ENCODE assay signal across 1 cellular context in the genomic region with DNA sequence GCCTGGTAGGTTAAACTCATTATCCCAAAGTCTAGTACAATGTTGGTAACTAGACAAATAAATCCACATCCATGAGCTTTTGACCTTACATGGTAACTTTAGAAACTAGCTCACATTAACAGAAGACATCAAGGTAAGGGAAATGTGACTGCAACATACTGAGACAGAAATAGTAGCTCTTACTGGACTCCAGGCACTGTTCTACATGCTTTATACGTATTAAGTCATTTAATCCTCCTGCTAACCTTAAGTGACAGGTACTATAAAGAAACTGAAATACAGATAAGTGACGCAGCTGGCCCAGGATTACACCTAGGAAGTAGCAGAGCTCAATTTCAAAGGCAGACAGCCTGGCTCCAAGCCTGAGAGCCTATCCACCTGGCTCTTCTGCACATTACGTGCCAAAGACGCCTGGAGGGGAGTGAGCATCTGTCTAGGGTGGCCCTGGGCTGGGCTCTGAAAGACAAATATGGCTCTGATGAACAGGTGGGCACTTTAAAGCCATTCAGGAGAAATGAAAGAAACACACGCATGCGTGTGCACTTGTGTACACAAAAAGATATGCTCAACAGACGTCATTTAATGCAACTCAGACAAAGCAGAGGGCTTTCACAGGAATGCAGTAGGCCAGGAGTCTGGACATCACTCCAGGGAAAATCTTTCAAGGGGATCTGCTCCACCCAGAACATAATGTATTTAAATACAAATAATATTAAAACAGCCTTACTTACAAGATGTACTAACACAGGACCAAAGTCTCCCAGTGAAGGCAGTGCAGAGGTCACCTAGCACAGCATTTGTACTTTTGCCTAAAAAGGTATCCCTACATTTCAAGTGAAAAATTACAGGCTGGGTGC.
A peak's percentile ranks its signal among the peaks of the same experiment; 100 is the strongest.
TF ChIP-seq lines count a peak whose summit lies in the region.

No MANE protein-coding gene starts in this region.

TF ChIP-seq in HepG2, 621 proteins besides CTCF, POLR2A, EP300 and RAD21 (continued from another document and continues in another):
- TF ChIP-seq, protein P1, sequence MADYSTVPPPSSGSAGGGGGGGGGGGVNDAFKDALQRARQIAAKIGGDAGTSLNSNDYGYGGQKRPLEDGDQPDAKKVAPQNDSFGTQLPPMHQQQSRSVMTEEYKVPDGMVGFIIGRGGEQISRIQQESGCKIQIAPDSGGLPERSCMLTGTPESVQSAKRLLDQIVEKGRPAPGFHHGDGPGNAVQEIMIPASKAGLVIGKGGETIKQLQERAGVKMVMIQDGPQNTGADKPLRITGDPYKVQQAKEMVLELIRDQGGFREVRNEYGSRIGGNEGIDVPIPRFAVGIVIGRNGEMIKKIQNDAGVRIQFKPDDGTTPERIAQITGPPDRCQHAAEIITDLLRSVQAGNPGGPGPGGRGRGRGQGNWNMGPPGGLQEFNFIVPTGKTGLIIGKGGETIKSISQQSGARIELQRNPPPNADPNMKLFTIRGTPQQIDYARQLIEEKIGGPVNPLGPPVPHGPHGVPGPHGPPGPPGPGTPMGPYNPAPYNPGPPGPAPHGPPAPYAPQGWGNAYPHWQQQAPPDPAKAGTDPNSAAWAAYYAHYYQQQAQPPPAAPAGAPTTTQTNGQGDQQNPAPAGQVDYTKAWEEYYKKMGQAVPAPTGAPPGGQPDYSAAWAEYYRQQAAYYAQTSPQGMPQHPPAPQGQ (CRISPR knock-in tag; IDR thresholded peaks at IDR 0.05; ENCODE audit: borderline replicate concordance), result no peak
- TF ChIP-seq, protein P2, sequence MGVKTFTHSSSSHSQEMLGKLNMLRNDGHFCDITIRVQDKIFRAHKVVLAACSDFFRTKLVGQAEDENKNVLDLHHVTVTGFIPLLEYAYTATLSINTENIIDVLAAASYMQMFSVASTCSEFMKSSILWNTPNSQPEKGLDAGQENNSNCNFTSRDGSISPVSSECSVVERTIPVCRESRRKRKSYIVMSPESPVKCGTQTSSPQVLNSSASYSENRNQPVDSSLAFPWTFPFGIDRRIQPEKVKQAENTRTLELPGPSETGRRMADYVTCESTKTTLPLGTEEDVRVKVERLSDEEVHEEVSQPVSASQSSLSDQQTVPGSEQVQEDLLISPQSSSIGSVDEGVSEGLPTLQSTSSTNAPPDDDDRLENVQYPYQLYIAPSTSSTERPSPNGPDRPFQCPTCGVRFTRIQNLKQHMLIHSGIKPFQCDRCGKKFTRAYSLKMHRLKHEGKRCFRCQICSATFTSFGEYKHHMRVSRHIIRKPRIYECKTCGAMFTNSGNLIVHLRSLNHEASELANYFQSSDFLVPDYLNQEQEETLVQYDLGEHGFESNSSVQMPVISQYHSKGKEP (CRISPR knock-in tag; IDR thresholded peaks at IDR 0.05), result no peak
- TF ChIP-seq, protein P3, sequence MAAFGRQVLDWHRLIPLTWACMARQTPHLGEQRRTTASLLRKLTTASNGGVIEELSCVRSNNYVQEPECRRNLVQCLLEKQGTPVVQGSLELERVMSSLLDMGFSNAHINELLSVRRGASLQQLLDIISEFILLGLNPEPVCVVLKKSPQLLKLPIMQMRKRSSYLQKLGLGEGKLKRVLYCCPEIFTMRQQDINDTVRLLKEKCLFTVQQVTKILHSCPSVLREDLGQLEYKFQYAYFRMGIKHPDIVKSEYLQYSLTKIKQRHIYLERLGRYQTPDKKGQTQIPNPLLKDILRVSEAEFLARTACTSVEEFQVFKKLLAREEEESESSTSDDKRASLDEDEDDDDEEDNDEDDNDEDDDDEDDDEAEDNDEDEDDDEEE (CRISPR knock-in tag; IDR thresholded peaks at IDR 0.05), result no peak
- TF ChIP-seq ATAD3A (CRISPR knock-in tag; IDR thresholded peaks at IDR 0.05), result no peak
- no peak for TF ChIP-seq FOSL2 (CRISPR knock-in tag; IDR thresholded peaks at IDR 0.05)
- TF ChIP-seq KDM2A (CRISPR knock-in tag; IDR thresholded peaks at IDR 0.05; ENCODE audit: borderline replicate concordance, low read depth), result no peak
- TF ChIP-seq, protein P4, sequence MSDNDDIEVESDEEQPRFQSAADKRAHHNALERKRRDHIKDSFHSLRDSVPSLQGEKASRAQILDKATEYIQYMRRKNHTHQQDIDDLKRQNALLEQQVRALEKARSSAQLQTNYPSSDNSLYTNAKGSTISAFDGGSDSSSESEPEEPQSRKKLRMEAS (IDR thresholded peaks at IDR 0.05), result no peak
- TF ChIP-seq CBX5 (CRISPR knock-in tag; IDR thresholded peaks at IDR 0.05; ENCODE audit: borderline replicate concordance), result no peak
- 0 out of 2 replicates have a peak, but pooled peaks have one; percentile 68 for TF ChIP-seq ZNF552 (CRISPR knock-in tag; IDR thresholded peaks at IDR 0.05; ENCODE audit: borderline replicate concordance)
- no peak for TF ChIP-seq GABPA (IDR thresholded peaks at IDR 0.05; ENCODE audit: low read depth, low read length)
- TF ChIP-seq GABPA (CRISPR knock-in tag; IDR thresholded peaks at IDR 0.05; ENCODE audit: low read depth), result no peak
- no peak for TF ChIP-seq NFYB (CRISPR knock-in tag; IDR thresholded peaks at IDR 0.05)
- 0 out of 2 replicates have a peak, but pooled peaks have one; percentile 32 for TF ChIP-seq ZNF598 (CRISPR knock-in tag; IDR thresholded peaks at IDR 0.05; ENCODE audit: borderline replicate concordance)
- no peak for TF ChIP-seq AGO2 (optimal IDR thresholded peaks at IDR 0.05; ENCODE audit: low read depth, low read length)
- TF ChIP-seq PHF21A (CRISPR knock-in tag; IDR thresholded peaks at IDR 0.05), result no peak
- no peak for TF ChIP-seq SP4 (CRISPR knock-in tag; IDR thresholded peaks at IDR 0.05)
- no peak for TF ChIP-seq CAMTA2 (CRISPR knock-in tag; IDR thresholded peaks at IDR 0.05; ENCODE audit: borderline replicate concordance)
- no peak for TF ChIP-seq MTF2 (CRISPR knock-in tag; IDR thresholded peaks at IDR 0.05; ENCODE audit: borderline replicate concordance)
- TF ChIP-seq, protein P5, sequence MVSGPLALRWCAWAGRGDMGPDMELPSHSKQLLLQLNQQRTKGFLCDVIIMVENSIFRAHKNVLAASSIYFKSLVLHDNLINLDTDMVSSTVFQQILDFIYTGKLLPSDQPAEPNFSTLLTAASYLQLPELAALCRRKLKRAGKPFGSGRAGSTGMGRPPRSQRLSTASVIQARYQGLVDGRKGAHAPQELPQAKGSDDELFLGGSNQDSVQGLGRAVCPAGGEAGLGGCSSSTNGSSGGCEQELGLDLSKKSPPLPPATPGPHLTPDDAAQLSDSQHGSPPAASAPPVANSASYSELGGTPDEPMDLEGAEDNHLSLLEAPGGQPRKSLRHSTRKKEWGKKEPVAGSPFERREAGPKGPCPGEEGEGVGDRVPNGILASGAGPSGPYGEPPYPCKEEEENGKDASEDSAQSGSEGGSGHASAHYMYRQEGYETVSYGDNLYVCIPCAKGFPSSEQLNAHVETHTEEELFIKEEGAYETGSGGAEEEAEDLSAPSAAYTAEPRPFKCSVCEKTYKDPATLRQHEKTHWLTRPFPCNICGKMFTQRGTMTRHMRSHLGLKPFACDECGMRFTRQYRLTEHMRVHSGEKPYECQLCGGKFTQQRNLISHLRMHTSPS (CRISPR knock-in tag; IDR thresholded peaks at IDR 0.05; ENCODE audit: low read depth), result no peak
- TF ChIP-seq KDM5A (IDR thresholded peaks at IDR 0.05; ENCODE audit: borderline replicate concordance, low read length), result peak; percentile 17; the same call in 1 of the 2 replicates
- TF ChIP-seq, protein P6, sequence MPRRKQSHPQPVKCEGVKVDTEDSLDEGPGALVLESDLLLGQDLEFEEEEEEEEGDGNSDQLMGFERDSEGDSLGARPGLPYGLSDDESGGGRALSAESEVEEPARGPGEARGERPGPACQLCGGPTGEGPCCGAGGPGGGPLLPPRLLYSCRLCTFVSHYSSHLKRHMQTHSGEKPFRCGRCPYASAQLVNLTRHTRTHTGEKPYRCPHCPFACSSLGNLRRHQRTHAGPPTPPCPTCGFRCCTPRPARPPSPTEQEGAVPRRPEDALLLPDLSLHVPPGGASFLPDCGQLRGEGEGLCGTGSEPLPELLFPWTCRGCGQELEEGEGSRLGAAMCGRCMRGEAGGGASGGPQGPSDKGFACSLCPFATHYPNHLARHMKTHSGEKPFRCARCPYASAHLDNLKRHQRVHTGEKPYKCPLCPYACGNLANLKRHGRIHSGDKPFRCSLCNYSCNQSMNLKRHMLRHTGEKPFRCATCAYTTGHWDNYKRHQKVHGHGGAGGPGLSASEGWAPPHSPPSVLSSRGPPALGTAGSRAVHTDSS (CRISPR knock-in tag; conservative IDR thresholded peaks at IDR 0.05), result no peak
- no peak for TF ChIP-seq ASH2L (IDR thresholded peaks at IDR 0.05; ENCODE audit: insufficient read length, low read depth, low read length)
- peak; percentile 56; the same call in 1 of the 2 replicates for TF ChIP-seq ZMAT3 (CRISPR knock-in tag; conservative IDR thresholded peaks at IDR 0.05)
- no peak for TF ChIP-seq ZNF10 (CRISPR knock-in tag; IDR thresholded peaks at IDR 0.05; ENCODE audit: borderline replicate concordance, low read depth)
- TF ChIP-seq ZNF235 (CRISPR knock-in tag; IDR thresholded peaks at IDR 0.05; ENCODE audit: borderline replicate concordance), result no peak
- TF ChIP-seq, protein P7, sequence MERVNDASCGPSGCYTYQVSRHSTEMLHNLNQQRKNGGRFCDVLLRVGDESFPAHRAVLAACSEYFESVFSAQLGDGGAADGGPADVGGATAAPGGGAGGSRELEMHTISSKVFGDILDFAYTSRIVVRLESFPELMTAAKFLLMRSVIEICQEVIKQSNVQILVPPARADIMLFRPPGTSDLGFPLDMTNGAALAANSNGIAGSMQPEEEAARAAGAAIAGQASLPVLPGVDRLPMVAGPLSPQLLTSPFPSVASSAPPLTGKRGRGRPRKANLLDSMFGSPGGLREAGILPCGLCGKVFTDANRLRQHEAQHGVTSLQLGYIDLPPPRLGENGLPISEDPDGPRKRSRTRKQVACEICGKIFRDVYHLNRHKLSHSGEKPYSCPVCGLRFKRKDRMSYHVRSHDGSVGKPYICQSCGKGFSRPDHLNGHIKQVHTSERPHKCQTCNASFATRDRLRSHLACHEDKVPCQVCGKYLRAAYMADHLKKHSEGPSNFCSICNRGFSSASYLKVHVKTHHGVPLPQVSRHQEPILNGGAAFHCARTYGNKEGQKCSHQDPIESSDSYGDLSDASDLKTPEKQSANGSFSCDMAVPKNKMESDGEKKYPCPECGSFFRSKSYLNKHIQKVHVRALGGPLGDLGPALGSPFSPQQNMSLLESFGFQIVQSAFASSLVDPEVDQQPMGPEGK (CRISPR knock-in tag; IDR thresholded peaks at IDR 0.05), result no peak
- no peak for TF ChIP-seq ZNF569 (CRISPR knock-in tag; IDR thresholded peaks at IDR 0.05; ENCODE audit: borderline replicate concordance)
- TF ChIP-seq TSC22D2 (CRISPR knock-in tag; IDR thresholded peaks at IDR 0.05; ENCODE audit: borderline replicate concordance), result no peak
- TF ChIP-seq HDAC2 (CRISPR knock-in tag; IDR thresholded peaks at IDR 0.05), result 0 out of 2 replicates have a peak, but pooled peaks have one; percentile 6
- no peak for TF ChIP-seq NCOA5 (CRISPR knock-in tag; IDR thresholded peaks at IDR 0.05)
- TF ChIP-seq, protein P8, sequence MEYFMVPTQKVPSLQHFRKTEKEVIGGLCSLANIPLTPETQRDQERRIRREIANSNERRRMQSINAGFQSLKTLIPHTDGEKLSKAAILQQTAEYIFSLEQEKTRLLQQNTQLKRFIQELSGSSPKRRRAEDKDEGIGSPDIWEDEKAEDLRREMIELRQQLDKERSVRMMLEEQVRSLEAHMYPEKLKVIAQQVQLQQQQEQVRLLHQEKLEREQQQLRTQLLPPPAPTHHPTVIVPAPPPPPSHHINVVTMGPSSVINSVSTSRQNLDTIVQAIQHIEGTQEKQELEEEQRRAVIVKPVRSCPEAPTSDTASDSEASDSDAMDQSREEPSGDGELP (IDR thresholded peaks at IDR 0.05; ENCODE audit: borderline replicate concordance, low read depth), result 0 out of 2 replicates have a peak, but pooled peaks have one; percentile 24
- TF ChIP-seq REXO4 (CRISPR knock-in tag; IDR thresholded peaks at IDR 0.05; ENCODE audit: borderline replicate concordance), result no peak
- no peak for TF ChIP-seq FOXA1 (IDR thresholded peaks at IDR 0.05)
- TF ChIP-seq FOXA1 (CRISPR knock-in tag; IDR thresholded peaks at IDR 0.05), result peak; percentile 80
- no peak for TF ChIP-seq ZBTB8A (CRISPR knock-in tag; IDR thresholded peaks at IDR 0.05; ENCODE audit: borderline replicate concordance, low read depth)
- 0 out of 2 replicates have a peak, but pooled peaks have one; percentile 26 for TF ChIP-seq CBFB (CRISPR knock-in tag; IDR thresholded peaks at IDR 0.05)
- no peak for TF ChIP-seq ZNF557 (CRISPR knock-in tag; IDR thresholded peaks at IDR 0.05)
- no peak for TF ChIP-seq ARID2 (CRISPR knock-in tag; IDR thresholded peaks at IDR 0.05; ENCODE audit: borderline replicate concordance)
- no peak for TF ChIP-seq MAFG (CRISPR knock-in tag; IDR thresholded peaks at IDR 0.05)
- TF ChIP-seq RFX1 (IDR thresholded peaks at IDR 0.05), result no peak
- no peak for TF ChIP-seq SIN3B (IDR thresholded peaks at IDR 0.05; ENCODE audit: low read length)
- TF ChIP-seq, protein P9, sequence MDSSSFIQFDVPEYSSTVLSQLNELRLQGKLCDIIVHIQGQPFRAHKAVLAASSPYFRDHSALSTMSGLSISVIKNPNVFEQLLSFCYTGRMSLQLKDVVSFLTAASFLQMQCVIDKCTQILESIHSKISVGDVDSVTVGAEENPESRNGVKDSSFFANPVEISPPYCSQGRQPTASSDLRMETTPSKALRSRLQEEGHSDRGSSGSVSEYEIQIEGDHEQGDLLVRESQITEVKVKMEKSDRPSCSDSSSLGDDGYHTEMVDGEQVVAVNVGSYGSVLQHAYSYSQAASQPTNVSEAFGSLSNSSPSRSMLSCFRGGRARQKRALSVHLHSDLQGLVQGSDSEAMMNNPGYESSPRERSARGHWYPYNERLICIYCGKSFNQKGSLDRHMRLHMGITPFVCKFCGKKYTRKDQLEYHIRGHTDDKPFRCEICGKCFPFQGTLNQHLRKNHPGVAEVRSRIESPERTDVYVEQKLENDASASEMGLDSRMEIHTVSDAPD (CRISPR knock-in tag; IDR thresholded peaks at IDR 0.05), result no peak
- TF ChIP-seq, protein P10, sequence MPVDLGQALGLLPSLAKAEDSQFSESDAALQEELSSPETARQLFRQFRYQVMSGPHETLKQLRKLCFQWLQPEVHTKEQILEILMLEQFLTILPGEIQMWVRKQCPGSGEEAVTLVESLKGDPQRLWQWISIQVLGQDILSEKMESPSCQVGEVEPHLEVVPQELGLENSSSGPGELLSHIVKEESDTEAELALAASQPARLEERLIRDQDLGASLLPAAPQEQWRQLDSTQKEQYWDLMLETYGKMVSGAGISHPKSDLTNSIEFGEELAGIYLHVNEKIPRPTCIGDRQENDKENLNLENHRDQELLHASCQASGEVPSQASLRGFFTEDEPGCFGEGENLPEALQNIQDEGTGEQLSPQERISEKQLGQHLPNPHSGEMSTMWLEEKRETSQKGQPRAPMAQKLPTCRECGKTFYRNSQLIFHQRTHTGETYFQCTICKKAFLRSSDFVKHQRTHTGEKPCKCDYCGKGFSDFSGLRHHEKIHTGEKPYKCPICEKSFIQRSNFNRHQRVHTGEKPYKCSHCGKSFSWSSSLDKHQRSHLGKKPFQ (CRISPR knock-in tag; IDR thresholded peaks at IDR 0.05; ENCODE audit: insufficient replicate concordance), result no peak
- no peak for TF ChIP-seq MIER2 (CRISPR knock-in tag; IDR thresholded peaks at IDR 0.05)
- no peak for TF ChIP-seq ZNF737 (CRISPR knock-in tag; IDR thresholded peaks at IDR 0.05; ENCODE audit: borderline replicate concordance)
- no peak for TF ChIP-seq TRIM24 (CRISPR knock-in tag; IDR thresholded peaks at IDR 0.05)
- TF ChIP-seq KAT8 (CRISPR knock-in tag; IDR thresholded peaks at IDR 0.05), result no peak
- TF ChIP-seq, protein P11, sequence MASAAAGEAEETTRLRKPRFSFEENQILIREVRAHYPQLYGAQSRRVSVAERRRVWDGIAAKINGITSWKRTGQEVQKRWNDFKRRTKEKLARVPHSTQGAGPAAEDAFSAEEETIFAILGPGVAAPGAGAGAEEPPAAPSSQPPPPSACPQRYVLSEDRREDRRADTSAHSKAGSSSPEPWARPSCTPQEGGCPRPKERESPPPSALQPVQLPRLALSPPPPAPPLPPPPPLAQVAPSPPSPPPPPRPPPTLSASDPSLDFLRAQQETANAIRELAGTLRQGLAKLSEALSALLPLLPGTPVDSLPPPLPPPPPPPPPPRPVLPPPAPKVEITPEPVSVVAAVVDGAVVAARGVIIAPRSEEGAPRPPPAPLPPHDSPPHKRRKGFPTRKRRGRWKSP (CRISPR knock-in tag; IDR thresholded peaks at IDR 0.05), result peak; percentile 17; the same call in 1 of the 2 replicates
- no peak for TF ChIP-seq SALL2 (CRISPR knock-in tag; IDR thresholded peaks at IDR 0.05)
